14 cellular contexts compared by ENCODE assay signal in the genomic region with DNA sequence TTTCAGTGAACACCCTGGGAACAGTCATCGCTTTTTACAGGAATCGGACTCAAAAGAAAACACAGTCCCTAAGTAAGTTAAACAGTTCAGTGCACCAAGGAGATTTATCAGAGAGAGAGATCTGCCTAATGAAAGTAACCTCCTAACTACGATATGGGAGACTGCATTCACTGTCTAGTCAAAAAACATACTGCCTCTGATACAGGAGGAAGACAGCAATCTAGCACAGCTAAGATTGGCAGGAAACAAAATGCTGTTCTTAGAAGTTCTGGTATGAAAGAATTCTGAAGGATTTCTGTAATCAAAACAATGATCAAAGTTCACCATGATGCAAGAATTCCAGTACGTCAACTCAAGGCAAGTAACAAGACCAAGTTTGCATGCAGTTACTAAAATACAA.
DNase-seq lines count a peak whose midpoint lies in the region; ATAC-seq and TF ChIP-seq lines count a peak whose summit lies in the region.
"Had no signal": no experiment of that assay in that cellular context is flagged by ENCODE, and none has a peak within 500 bp of the region (broad histone marks: within the 10 kb centered on the region; RNA-seq: fewer than 3 reads in every experiment).

No MANE protein-coding gene starts in this region.

- peaks cover 6% of the 10 kb centered on the region for H3K79me2 ChIP-seq in trophoblast cell (ENCODE audit: control insufficient read depth, insufficient read depth, low read length, poor library complexity)

- no peak overlapping the region for H3K9ac ChIP-seq in trophoblast cell (ENCODE audit: low read length)

- H3K36me3 Mint-ChIP-seq in Calu3 (ENCODE audit: insufficient read depth, unreplicated experiment), result no peaks in the 10 kb centered on the region
- H3K36me3 Mint-ChIP-seq in activated naive CD8-positive, alpha-beta T cell, result no peaks in the 10 kb centered on the region

- peak overlapping the region; percentile 94 for H2BK120ac ChIP-seq in trophoblast cell (ENCODE audit: insufficient read depth, low read length, poor library complexity)

- peaks cover 34% of the 10 kb centered on the region for H3K79me1 ChIP-seq in trophoblast cell (ENCODE audit: low read length)

- no peak overlapping the region for H4K12ac ChIP-seq in trophoblast cell (ENCODE audit: low read depth, low read length)

- CTCF ChIA-PET in Calu3 (lab: Charles Lee), result interaction anchor here (0.5 kb wide), 1 partner anchor 11 kb away, joined by 3 read pairs; no protein-coding TSS in a partner anchor

- ATAC-seq in foreskin keratinocyte, result no peak
- ATAC-seq in HG03432 (IDR thresholded peaks at IDR 0.05; ENCODE audit: unreplicated experiment), result no peak
- ATAC-seq: GM23338 had no signal

- H3K27me3 Mint-ChIP-seq in Calu3 (ENCODE audit: unreplicated experiment), result no peaks in the 10 kb centered on the region
- H3K27me3 Mint-ChIP-seq in activated naive CD8-positive, alpha-beta T cell, result peaks cover 2% of the 10 kb centered on the region

- DNase-seq in Calu3 (no peak), fibroblast of villous mesenchyme (ENCODE audit: low read depth) (peak; percentile 74), trophoblast cell (peak; percentile 55 to 95), foreskin keratinocyte (no peak), left ventricle myocardium inferior (no peak), GM03348 (ENCODE audit: low spot score) (no peak)
- DNase-seq: amniotic stem cell, C1 segment of cervical spinal cord, NCI-H1694, NCI-H82, spleen had no signal

- H3K4me1 Mint-ChIP-seq in Calu3 (ENCODE audit: low read depth, unreplicated experiment), result peaks cover 20% of the 10 kb centered on the region
- peaks cover 36% of the 10 kb centered on the region for H3K4me1 Mint-ChIP-seq in activated naive CD8-positive, alpha-beta T cell (ENCODE audit: low read depth)

- H3K23ac ChIP-seq in trophoblast cell (ENCODE audit: low read length), result no peak overlapping the region

- no peaks in the 10 kb centered on the region for H3K9me3 Mint-ChIP-seq in Calu3 (ENCODE audit: low read depth, unreplicated experiment)
- no peaks in the 10 kb centered on the region for H3K9me3 Mint-ChIP-seq in activated naive CD8-positive, alpha-beta T cell (ENCODE audit: low read depth)
- H3K9me3 Mint-ChIP-seq: GM23338 had no signal

- no peak overlapping the region for H3K4me3 ChIP-seq in fibroblast of villous mesenchyme (ENCODE audit: low read depth, low read length)
- H3K4me3 ChIP-seq in trophoblast cell (ENCODE audit: low read depth, low read length), result no peak overlapping the region
- no peak overlapping the region for H3K4me3 ChIP-seq in left ventricle myocardium inferior
- H3K4me3 ChIP-seq: GM23338, spleen had no signal

- peak overlapping the region; percentile 57 for H3K14ac ChIP-seq in trophoblast cell (ENCODE audit: low read length)

- H2BK5ac ChIP-seq in trophoblast cell (ENCODE audit: low read depth, low read length, poor library complexity), result peak overlapping the region; percentile 85

- peak overlapping the region; percentile 57 for H4K91ac ChIP-seq in trophoblast cell (ENCODE audit: low read depth, low read length)

- no peak overlapping the region for H3K4me2 ChIP-seq in trophoblast cell (ENCODE audit: low read length)
- H3K4me2 ChIP-seq: GM23338 had no signal

- peak overlapping the region; percentile 32 for H3K4me3 Mint-ChIP-seq in Calu3 (ENCODE audit: low read depth, unreplicated experiment)
- H3K4me3 Mint-ChIP-seq in activated naive CD8-positive, alpha-beta T cell, result peak overlapping the region; percentile 53
- H3K4me3 Mint-ChIP-seq: GM23338 had no signal

- intact Hi-C loops in Calu3 (cut with micrococcal nuclease; ENCODE audit: unreplicated experiment) (no loop called here), left ventricle myocardium inferior (cut with micrococcal nuclease) (loop anchor here (10.0 kb wide), 1 partner anchor 74 kb away; no protein-coding TSS in a partner anchor)

- H2AFZ ChIP-seq in trophoblast cell (ENCODE audit: insufficient read depth, low read length, poor library complexity), result no peak overlapping the region
- H2AFZ ChIP-seq: GM23338 had no signal

- no TSS peak for BruUV-seq in Calu3 (replicated peaks; lab: Mats Ljungman, UMichigan)

- H3K36me3 ChIP-seq in trophoblast cell (ENCODE audit: control insufficient read depth in 1 of 2, insufficient read depth in 2 of 2, low read length in 2 of 2), result no peaks in the 10 kb centered on the region
- H3K36me3 ChIP-seq in left ventricle myocardium inferior, result no peaks in the 10 kb centered on the region
- H3K36me3 ChIP-seq: spleen had no signal

- H3K27ac ChIP-seq in trophoblast cell (ENCODE audit: low read depth, low read length) (peak overlapping the region; percentile 88), foreskin keratinocyte (no peak overlapping the region), left ventricle myocardium inferior (replicated peaks) (no peak overlapping the region)

- peaks cover 10 to 27% of the 10 kb centered on the region in 2 experiments for H3K4me1 ChIP-seq in trophoblast cell (ENCODE audit: control insufficient read depth in 1 of 2, insufficient read depth in 2 of 2, low read length in 2 of 2)
- no peaks in the 10 kb centered on the region for H3K4me1 ChIP-seq in foreskin keratinocyte
- H3K4me1 ChIP-seq in left ventricle myocardium inferior, result peaks cover 10% of the 10 kb centered on the region

- no CpG with 5 or more reads among the region's 4 CpGs for WGBS in trophoblast cell (ENCODE audit: extremely low coverage, insufficient coverage, insufficient read length)

- peak overlapping the region; percentile 53 for H4K8ac ChIP-seq in trophoblast cell (ENCODE audit: low read depth, low read length)

- TF ChIP-seq CTCF in Calu3 (IDR thresholded peaks at IDR 0.05; ENCODE audit: unreplicated experiment) (no peak), fibroblast of villous mesenchyme (IDR thresholded peaks at IDR 0.05; ENCODE audit: insufficient read depth, low read depth, low read length) (no peak), foreskin keratinocyte (conservative IDR thresholded peaks at IDR 0.05) (no peak), left ventricle myocardium inferior (IDR thresholded peaks at IDR 0.05; ENCODE audit: borderline replicate concordance) (no peak)

- no peak overlapping the region for H3K4ac ChIP-seq in trophoblast cell (ENCODE audit: low read depth, low read length)

- peak overlapping the region; percentile 78 for H2BK12ac ChIP-seq in trophoblast cell (ENCODE audit: low read length)

- H3K9me3 ChIP-seq in trophoblast cell (ENCODE audit: insufficient read depth, low read depth, low read length), result no peaks in the 10 kb centered on the region
- no peaks in the 10 kb centered on the region for H3K9me3 ChIP-seq in left ventricle myocardium inferior (replicated peaks)
- H3K9me3 ChIP-seq: spleen had no signal

- no peak overlapping the region for H3K18ac ChIP-seq in trophoblast cell (ENCODE audit: low read length)

- H2AK5ac ChIP-seq in trophoblast cell (ENCODE audit: low read length), result no peak overlapping the region

- no peak overlapping the region for H3K27ac Mint-ChIP-seq in Calu3 (ENCODE audit: unreplicated experiment)
- peak overlapping the region; percentile 72 for H3K27ac Mint-ChIP-seq in activated naive CD8-positive, alpha-beta T cell
- H3K27ac Mint-ChIP-seq: GM23338 had no signal

- H3K27me3 ChIP-seq in trophoblast cell (ENCODE audit: insufficient read depth, low read length) (no peaks in the 10 kb centered on the region), foreskin keratinocyte (peaks cover 2% of the 10 kb centered on the region), left ventricle myocardium inferior (ENCODE audit: low read depth) (no peaks in the 10 kb centered on the region)
- H3K27me3 ChIP-seq: spleen had no signal

Comparison
In these comparisons a context has a peak if more than half of its experiments do, and no peak if none do; other contexts are left out.
1. DNase-seq: peak in fibroblast of villous mesenchyme (single experiment) and trophoblast cell (2 of 2); none in Calu3 (single experiment), foreskin keratinocyte (0 of 2), left ventricle myocardium inferior (single experiment) and GM03348 (single experiment).